14 cellular contexts compared by ENCODE assay signal in genomic region chr3:8371085-8371551, GRCh38.
DNase-seq lines count a peak whose midpoint lies in the region; ATAC-seq and TF ChIP-seq lines count a peak whose summit lies in the region.
"Had no signal": no experiment of that assay in that cellular context is flagged by ENCODE, and none has a peak within 500 bp of the region (broad histone marks: within the 10 kb centered on the region; RNA-seq: fewer than 3 reads in every experiment).

No MANE protein-coding gene starts in this region.

- no peak for TF ChIP-seq POLR2A in upper lobe of left lung (IDR thresholded peaks at IDR 0.05)

- 17% methylated on average over 2 of the region's 2 CpGs for WGBS in SK-N-SH (ENCODE audit: low lambda C conversion rate)
- 54 to 70% methylated on average over 2 of the region's 2 CpGs for WGBS in upper lobe of left lung, 2 donors

- H3K79me2 ChIP-seq in SK-N-SH (ENCODE audit: insufficient read depth) = no peaks in the 10 kb centered on the region

- no peak for ATAC-seq in SK-N-SH treated with all-trans-retinoic acid at 6 μM for 48 hours
- peak; percentile 66 for ATAC-seq in foreskin keratinocyte
- peak; percentile 55 to 85 for ATAC-seq in upper lobe of left lung (ENCODE audit: low FRiP score in 2 of 2)

- no peaks in the 10 kb centered on the region for H3K27me3 ChIP-seq in SK-N-SH (ENCODE audit: insufficient read depth)
- no peaks in the 10 kb centered on the region for H3K27me3 ChIP-seq in foreskin keratinocyte
- no peaks in the 10 kb centered on the region for H3K27me3 ChIP-seq in upper lobe of left lung
- H3K27me3 ChIP-seq: SJSA1, testis had no signal

- no peak for TF ChIP-seq EP300 in SK-N-SH (IDR thresholded peaks at IDR 0.05; ENCODE audit: borderline replicate concordance in 1 of 2, low read depth in 1 of 2, low read length in 1 of 2)
- TF ChIP-seq EP300 in upper lobe of left lung (IDR thresholded peaks at IDR 0.05) = no peak

- no peak overlapping the region for H2AFZ ChIP-seq in SK-N-SH (ENCODE audit: low read depth)

- H3F3A ChIP-seq in SK-N-SH (replicated peaks; ENCODE audit: insufficient read depth) = peaks cover 4% of the 10 kb centered on the region

- TF ChIP-seq RAD21 in SK-N-SH (IDR thresholded peaks at IDR 0.05; ENCODE audit: low read length) = no peak

- H3K4me3 ChIP-seq in SK-N-SH (ENCODE audit: low read depth in 2 of 2, low read length in 1 of 2) (no peak overlapping the region), upper lobe of left lung (no peak overlapping the region)
- H3K4me3 ChIP-seq: A549, SJSA1, testis had no signal

- no peaks in the 10 kb centered on the region for H3K9me2 ChIP-seq in SK-N-SH

- H3K27ac ChIP-seq in SK-N-SH (ENCODE audit: low read depth in 2 of 2, low read length in 1 of 2) (no peak overlapping the region), foreskin keratinocyte (no peak overlapping the region), upper lobe of left lung (no peak overlapping the region)
- H3K27ac ChIP-seq: SJSA1, testis had no signal

- H3K9me3 ChIP-seq in SK-N-SH = no peaks in the 10 kb centered on the region
- H3K9me3 ChIP-seq in upper lobe of left lung = no peaks in the 10 kb centered on the region
- H3K9me3 ChIP-seq: A549, SJSA1, testis had no signal

- H3K4me1 ChIP-seq in SK-N-SH (ENCODE audit: control insufficient read depth in 1 of 2, insufficient read depth in 2 of 2, low read depth in 1 of 2, low read length in 1 of 2) = no peaks in the 10 kb centered on the region; a peak in 1 of 4 replicates
- no peaks in the 10 kb centered on the region for H3K4me1 ChIP-seq in foreskin keratinocyte
- no peaks in the 10 kb centered on the region for H3K4me1 ChIP-seq in upper lobe of left lung
- H3K4me1 ChIP-seq: SJSA1 had no signal

- POLR2A ChIA-PET in SK-N-SH (lab: Yijun Ruan, JAX) = no interaction called here

- CTCF ChIA-PET in SK-N-SH (lab: Yijun Ruan, JAX) = no interaction called here

- H4K20me1 ChIP-seq in SK-N-SH (ENCODE audit: insufficient read depth) = no peaks in the 10 kb centered on the region

- H3K9ac ChIP-seq in SK-N-SH = no peak overlapping the region

- TF ChIP-seq CTCF in SK-N-SH (IDR thresholded peaks at IDR 0.05) (no peak), foreskin keratinocyte (conservative IDR thresholded peaks at IDR 0.05) (no peak), upper lobe of left lung (IDR thresholded peaks at IDR 0.05) (no peak)

- DNase-seq in SK-N-SH (no peak), T1000 (lab: John Stamatoyannopoulos, UW) (peak; percentile 75), foreskin keratinocyte (peak; percentile 2 to 22), upper lobe of left lung (no peak), cerebellar cortex (ENCODE audit: low spot score) (no peak), NCI-H187 (lab: John Stamatoyannopoulos, UW) (no peak)
- DNase-seq in activated T-cell treated with anti-CD3 and anti-CD28 coated beads, Interleukin-2, amount 50 U/mL, for 48 hours = no peak
- DNase-seq: activated CD8-positive, alpha-beta memory T cell treated with anti-CD3 and anti-CD28 coated beads for 24 hours; naive B cell; NCI-H2171; testis had no signal

- H3K36me3 ChIP-seq in SK-N-SH (replicated peaks in 1 of 2; ENCODE audit: control insufficient read depth in 1 of 2, insufficient read depth in 2 of 2, low read length in 1 of 2) (no peaks in the 10 kb centered on the region), upper lobe of left lung (no peaks in the 10 kb centered on the region)
- H3K36me3 ChIP-seq: SJSA1 had no signal

- H3K4me2 ChIP-seq in SK-N-SH = no peak overlapping the region

TF ChIP-seq in SK-N-SH treated with all-trans-retinoic acid at 6 μM for 48 hours, 23 proteins besides CTCF, POLR2A, EP300 and RAD21:
- TF ChIP-seq BACH2 (CRISPR knock-in tag; IDR thresholded peaks at IDR 0.05; ENCODE audit: borderline replicate concordance) (no peak), PATZ1 (CRISPR knock-in tag; IDR thresholded peaks at IDR 0.05; ENCODE audit: borderline replicate concordance) (0 out of 2 replicates have a peak, but pooled peaks have one; percentile 35), RARB (CRISPR knock-in tag; IDR thresholded peaks at IDR 0.05) (no peak), ISL1 (CRISPR knock-in tag; IDR thresholded peaks at IDR 0.05) (peak; percentile 81), CSDC2 (CRISPR knock-in tag; IDR thresholded peaks at IDR 0.05) (0 out of 2 replicates have a peak, but pooled peaks have one; percentile 22)
TF ChIP-seq in SK-N-SH treated with all-trans-retinoic acid at 6 μM for 48 hours: peak in this region for 3.

TF ChIP-seq in SK-N-SH, 30 proteins besides CTCF, POLR2A, EP300 and RAD21:
- no peak for TF ChIP-seq PBX3 (IDR thresholded peaks at IDR 0.05)
- TF ChIP-seq USF2 (IDR thresholded peaks at IDR 0.05; ENCODE audit: borderline replicate concordance, low read depth, low read length) = no peak
- no peak for TF ChIP-seq RFX5 (IDR thresholded peaks at IDR 0.05; ENCODE audit: low read length)
TF ChIP-seq in SK-N-SH: peak in this region for 0.

Comparison
In these comparisons a context has a peak if more than half of its experiments do, and no peak if none do; other contexts are left out.
1. DNase-seq: peak in T1000 (single experiment) and foreskin keratinocyte (2 of 2); none in SK-N-SH (single experiment), upper lobe of left lung (0 of 2), cerebellar cortex (single experiment), NCI-H187 (0 of 2) and activated T-cell treated with anti-CD3 and anti-CD28 coated beads, Interleukin-2, amount 50 U/mL, for 48 hours (0 of 2).